15 cellular contexts compared by ENCODE assay signal in genomic region chr5:66986009-66986408, GRCh38.
DNase-seq lines count a peak whose midpoint lies in the region; ATAC-seq and TF ChIP-seq lines count a peak whose summit lies in the region.
"Had no signal": no experiment of that assay in that cellular context is flagged by ENCODE, and none has a peak within 500 bp of the region (broad histone marks: within the 10 kb centered on the region; RNA-seq: fewer than 3 reads in every experiment).

No MANE protein-coding gene starts in this region.

- no peak overlapping the region for H3K4me3 Mint-ChIP-seq in progenitor cell of endocrine pancreas (ENCODE audit: low read depth)
- H3K4me3 Mint-ChIP-seq: CD4-positive, alpha-beta T cell had no signal

- no peak overlapping the region for H3K4me2 ChIP-seq in DND-41 (ENCODE audit: insufficient read depth, low read length)

- CTCF ChIA-PET in HEK293 (lab: Yijun Ruan, JAX), result interaction anchor here (0.6 to 4.0 kb wide), 6 partner anchors 7 to 206 kb away, joined by 3 to 26 read pairs (median 5); no protein-coding TSS in a partner anchor

- no peak for TF ChIP-seq CTCF in DND-41 (IDR thresholded peaks at IDR 0.05; ENCODE audit: borderline replicate concordance, extremely low read depth, low read length, poor library complexity, severe bottlenecking)
- TF ChIP-seq CTCF in HEK293 (tag by site-specific recombination; IDR thresholded peaks at IDR 0.05), result no peak
- no peak for TF ChIP-seq CTCF in mucosa of descending colon (IDR thresholded peaks at IDR 0.05)
- TF ChIP-seq CTCF in progenitor cell of endocrine pancreas (IDR thresholded peaks at IDR 0.05; ENCODE audit: unreplicated experiment), result no peak

- POLR2A ChIA-PET in HEK293 (lab: Yijun Ruan, JAX), result no interaction called here

- no peak overlapping the region for H3K9ac ChIP-seq in DND-41 (ENCODE audit: low read depth, low read length)

- no peaks in the 10 kb centered on the region for H3K27me3 Mint-ChIP-seq in progenitor cell of endocrine pancreas
- H3K27me3 Mint-ChIP-seq: CD4-positive, alpha-beta T cell had no signal

- no peaks in the 10 kb centered on the region for H3K27me3 ChIP-seq in DND-41 (ENCODE audit: insufficient read depth, low read length, poor library complexity)

- H3K4me1 ChIP-seq in DND-41 (ENCODE audit: insufficient read depth, low read length), result peaks cover 4% of the 10 kb centered on the region
- peaks cover 26% of the 10 kb centered on the region for H3K4me1 ChIP-seq in HEK293 (ENCODE audit: control insufficient read depth, insufficient read depth, low read length)
- peaks cover 40% of the 10 kb centered on the region for H3K4me1 ChIP-seq in mucosa of descending colon (ENCODE audit: low read depth)
- H3K4me1 ChIP-seq: HAP-1 had no signal

- H3K36me3 ChIP-seq in DND-41 (ENCODE audit: insufficient read depth, low read length), result no peaks in the 10 kb centered on the region
- no peaks in the 10 kb centered on the region for H3K36me3 ChIP-seq in HEK293 (ENCODE audit: control insufficient read depth in 2 of 2, insufficient read depth in 1 of 2, low read length in 2 of 2)
- H3K36me3 ChIP-seq in mucosa of descending colon (ENCODE audit: low read depth), result no peaks in the 10 kb centered on the region
- H3K36me3 ChIP-seq: HAP-1 had no signal

- intact Hi-C loops in mucosa of descending colon (cut with DNase I, micrococcal nuclease), result no loop called here

- ATAC-seq in DND-41 (ENCODE audit: insufficient read depth, low read depth), result no peak
- peak; percentile 46 for ATAC-seq in mucosa of descending colon

- H3K27ac Mint-ChIP-seq in progenitor cell of endocrine pancreas, result peak overlapping the region; percentile 47
- H3K27ac Mint-ChIP-seq: CD4-positive, alpha-beta T cell had no signal

- H3K4me1 Mint-ChIP-seq in progenitor cell of endocrine pancreas (ENCODE audit: low read depth), result peaks cover 15% of the 10 kb centered on the region

- H3K4me3 ChIP-seq in DND-41 (ENCODE audit: low read depth in 1 of 2, low read length in 2 of 2) (no peak overlapping the region), HEK293 (ENCODE audit: low read depth, low read length) (no peak overlapping the region), mucosa of descending colon (no peak overlapping the region)
- H3K4me3 ChIP-seq: HAP-1 had no signal

- H3K79me2 ChIP-seq in DND-41 (ENCODE audit: insufficient read depth, low read length), result no peaks in the 10 kb centered on the region

- no peaks in the 10 kb centered on the region for H3K9me3 ChIP-seq in DND-41 (ENCODE audit: insufficient read depth, low read length, severe bottlenecking)
- H3K9me3 ChIP-seq in HEK293 (ENCODE audit: control insufficient read depth, insufficient read depth, low read depth, low read length), result no peaks in the 10 kb centered on the region
- no peaks in the 10 kb centered on the region for H3K9me3 ChIP-seq in mucosa of descending colon
- H3K9me3 ChIP-seq: Caco-2, HAP-1 had no signal

- H2AFZ ChIP-seq in DND-41 (ENCODE audit: low read depth, low read length), result no peak overlapping the region

- H3K27ac ChIP-seq in DND-41 (ENCODE audit: low read length), result 0 out of 2 replicates have a peak overlapping the region, but pooled peaks have one; percentile 11
- H3K27ac ChIP-seq in HEK293 (ENCODE audit: extremely low read depth, low read depth, low read length), result no peak overlapping the region
- H3K27ac ChIP-seq: C4-2B had no signal

- no peaks in the 10 kb centered on the region for H3K9me3 Mint-ChIP-seq in progenitor cell of endocrine pancreas (ENCODE audit: low read depth)
- H3K9me3 Mint-ChIP-seq: CD4-positive, alpha-beta T cell had no signal

- H4K20me1 ChIP-seq in DND-41 (ENCODE audit: insufficient read depth, low read length), result no peaks in the 10 kb centered on the region

- H3K36me3 Mint-ChIP-seq in progenitor cell of endocrine pancreas (ENCODE audit: insufficient read depth), result no peaks in the 10 kb centered on the region

- DNase-seq in DND-41 (no peak), mucosa of descending colon (peak in 2 of 3 donors; percentile 37 to 55), progenitor cell of endocrine pancreas (ENCODE audit: low spot score, unreplicated experiment) (no peak), middle frontal gyrus (ENCODE audit: extremely low spot score, low spot score) (no peak), islet precursor cell (no peak), NCI-H2196 (lab: John Stamatoyannopoulos, UW; ENCODE audit: unreplicated experiment) (no peak)
- DNase-seq: AML-193; Caco-2; CD4-positive, alpha-beta T cell; DMS153; DMS79; GF-D8 had no signal

TF ChIP-seq in HEK293, 187 proteins besides CTCF, POLR2A, EP300 and RAD21:
- no peak for TF ChIP-seq KLF1 (tag by site-specific recombination; IDR thresholded peaks at IDR 0.05)
- TF ChIP-seq ZNF366 (tag by site-specific recombination; conservative IDR thresholded peaks at IDR 0.05), result 0 out of 2 replicates have a peak, but pooled peaks have one; percentile 16
- no peak for TF ChIP-seq GLIS1 (tag by site-specific recombination; IDR thresholded peaks at IDR 0.05)
- no peak for TF ChIP-seq ZNF292 (tag by site-specific recombination; IDR thresholded peaks at IDR 0.05; ENCODE audit: borderline replicate concordance, low read depth)
- no peak for TF ChIP-seq KLF10 (tag by site-specific recombination; IDR thresholded peaks at IDR 0.05)

Comparison
In these comparisons a context has a peak if more than half of its experiments do, and no peak if none do; other contexts are left out.
1. DNase-seq: peak in mucosa of descending colon (2 of 3); none in DND-41 (single experiment), progenitor cell of endocrine pancreas (single experiment), middle frontal gyrus (single experiment), islet precursor cell (single experiment) and NCI-H2196 (single experiment).